Comparison of ENCODE assay signal across 14 cellular contexts in the genomic region with DNA sequence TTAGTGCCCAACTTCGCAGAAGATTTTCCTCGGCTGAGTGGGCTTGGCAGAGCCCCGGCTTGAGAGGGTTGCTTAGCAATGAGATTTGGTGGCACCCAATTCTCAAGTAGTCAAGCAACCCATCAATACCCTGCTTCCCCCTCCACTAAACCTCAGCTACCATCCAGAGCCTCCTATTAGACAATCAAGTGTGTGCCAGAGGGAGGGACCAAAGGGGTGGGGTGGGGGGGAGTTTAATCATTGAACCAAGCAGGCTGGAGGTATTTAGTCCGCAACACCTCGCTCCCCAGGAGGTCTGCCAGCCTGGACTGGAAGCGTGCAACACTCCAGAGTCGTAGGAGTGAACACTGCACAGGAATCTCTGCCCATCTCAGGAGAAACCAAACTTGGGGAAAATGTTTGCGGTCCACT. TPM values are rescaled to one million over a fixed set of nuclear protein-coding genes. Genes with fewer than 3 reads are reported as not detected.
DNase-seq lines count a peak whose midpoint lies in the region; ATAC-seq and TF ChIP-seq lines count a peak whose summit lies in the region.
"Had no signal": no experiment of that assay in that cellular context is flagged by ENCODE, and none has a peak within 500 bp of the region (broad histone marks: within the 10 kb centered on the region; RNA-seq: fewer than 3 reads in every experiment).

A gene with protein sequence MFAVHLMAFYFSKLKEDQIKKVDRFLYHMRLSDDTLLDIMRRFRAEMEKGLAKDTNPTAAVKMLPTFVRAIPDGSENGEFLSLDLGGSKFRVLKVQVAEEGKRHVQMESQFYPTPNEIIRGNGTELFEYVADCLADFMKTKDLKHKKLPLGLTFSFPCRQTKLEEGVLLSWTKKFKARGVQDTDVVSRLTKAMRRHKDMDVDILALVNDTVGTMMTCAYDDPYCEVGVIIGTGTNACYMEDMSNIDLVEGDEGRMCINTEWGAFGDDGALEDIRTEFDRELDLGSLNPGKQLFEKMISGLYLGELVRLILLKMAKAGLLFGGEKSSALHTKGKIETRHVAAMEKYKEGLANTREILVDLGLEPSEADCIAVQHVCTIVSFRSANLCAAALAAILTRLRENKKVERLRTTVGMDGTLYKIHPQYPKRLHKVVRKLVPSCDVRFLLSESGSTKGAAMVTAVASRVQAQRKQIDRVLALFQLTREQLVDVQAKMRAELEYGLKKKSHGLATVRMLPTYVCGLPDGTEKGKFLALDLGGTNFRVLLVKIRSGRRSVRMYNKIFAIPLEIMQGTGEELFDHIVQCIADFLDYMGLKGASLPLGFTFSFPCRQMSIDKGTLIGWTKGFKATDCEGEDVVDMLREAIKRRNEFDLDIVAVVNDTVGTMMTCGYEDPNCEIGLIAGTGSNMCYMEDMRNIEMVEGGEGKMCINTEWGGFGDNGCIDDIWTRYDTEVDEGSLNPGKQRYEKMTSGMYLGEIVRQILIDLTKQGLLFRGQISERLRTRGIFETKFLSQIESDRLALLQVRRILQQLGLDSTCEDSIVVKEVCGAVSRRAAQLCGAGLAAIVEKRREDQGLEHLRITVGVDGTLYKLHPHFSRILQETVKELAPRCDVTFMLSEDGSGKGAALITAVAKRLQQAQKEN (plus strand): TSS at position 292 of the 411 bp plus-strand sequence. CDS start 104 bp downstream, at position 396.

- H3K36me3 Mint-ChIP-seq in activated CD4-positive, alpha-beta T cell treated with anti-CD3 and anti-CD28 coated beads, Interleukin-2, amount 10 ng/mL, durations not matched to agents 7 days and 5 days (ENCODE audit: low read depth), result no peaks in the 10 kb centered on the region
- H3K36me3 Mint-ChIP-seq in chondrocyte (ENCODE audit: low read depth) (no peaks in the 10 kb centered on the region), HFFc6 (ENCODE audit: low read depth) (no peaks in the 10 kb centered on the region)
- H3K36me3 Mint-ChIP-seq: activated naive CD4-positive, alpha-beta T cell treated with anti-CD3 and anti-CD28 coated beads, Interleukin-2, amount 50 U/mL, for 24 hours had no signal

- POLR2A ChIA-PET in activated CD4-positive, alpha-beta T cell treated with anti-CD3 and anti-CD28 coated beads, Interleukin-2, amount 10 ng/mL, durations not matched to agents 7 days and 5 days (lab: Charles Lee), result no interaction called here

- H3K4me1 Mint-ChIP-seq in activated CD4-positive, alpha-beta T cell treated with anti-CD3 and anti-CD28 coated beads, Interleukin-2, amount 10 ng/mL, durations not matched to agents 7 days and 5 days, result peaks cover 56% of the 10 kb centered on the region
- H3K4me1 Mint-ChIP-seq in chondrocyte (ENCODE audit: low read depth), result peaks cover 36% of the 10 kb centered on the region
- peaks cover 62% of the 10 kb centered on the region for H3K4me1 Mint-ChIP-seq in HFFc6 (ENCODE audit: low read depth)

- peaks cover 14% of the 10 kb centered on the region for H3K4me1 ChIP-seq in mucosa of descending colon (ENCODE audit: low read depth)
- peaks cover 24% of the 10 kb centered on the region for H3K4me1 ChIP-seq in upper lobe of right lung
- H3K4me1 ChIP-seq: left ventricle myocardium inferior had no signal

- H3K27me3 Mint-ChIP-seq in activated CD4-positive, alpha-beta T cell treated with anti-CD3 and anti-CD28 coated beads, Interleukin-2, amount 10 ng/mL, durations not matched to agents 7 days and 5 days, result no peaks in the 10 kb centered on the region
- H3K27me3 Mint-ChIP-seq in chondrocyte (ENCODE audit: low read depth) (no peaks in the 10 kb centered on the region), HFFc6 (ENCODE audit: insufficient read depth) (no peaks in the 10 kb centered on the region)
- H3K27me3 Mint-ChIP-seq: activated naive CD4-positive, alpha-beta T cell treated with anti-CD3 and anti-CD28 coated beads, Interleukin-2, amount 50 U/mL, for 24 hours had no signal

- H3K4me3 Mint-ChIP-seq in activated CD4-positive, alpha-beta T cell treated with anti-CD3 and anti-CD28 coated beads, Interleukin-2, amount 10 ng/mL, durations not matched to agents 7 days and 5 days, result no peak within 1 kb of the TSS
- H3K4me3 Mint-ChIP-seq in chondrocyte (ENCODE audit: unreplicated experiment) (peak within 1 kb of the TSS; percentile 46), HFFc6 (no peak within 1 kb of the TSS)
- H3K4me3 Mint-ChIP-seq: activated naive CD4-positive, alpha-beta T cell treated with anti-CD3 and anti-CD28 coated beads, Interleukin-2, amount 50 U/mL, for 24 hours had no signal

- no peak within 1 kb of the TSS for H3K27ac ChIP-seq in upper lobe of right lung
- H3K27ac ChIP-seq: left ventricle myocardium inferior, suprapubic skin had no signal

- H3K27ac Mint-ChIP-seq in activated CD4-positive, alpha-beta T cell treated with anti-CD3 and anti-CD28 coated beads, Interleukin-2, amount 10 ng/mL, durations not matched to agents 7 days and 5 days, result peak within 1 kb of the TSS; percentile 41
- H3K27ac Mint-ChIP-seq in chondrocyte (ENCODE audit: unreplicated experiment), result peak within 1 kb of the TSS; percentile 75
- H3K27ac Mint-ChIP-seq in HFFc6, result no peak within 1 kb of the TSS; the same call in 1 of the 2 replicates
- H3K27ac Mint-ChIP-seq: activated naive CD4-positive, alpha-beta T cell treated with anti-CD3 and anti-CD28 coated beads, Interleukin-2, amount 50 U/mL, for 24 hours had no signal

- H3K27me3 ChIP-seq in upper lobe of right lung, result no peaks in the 10 kb centered on the region

- H3K4me3 ChIP-seq in mucosa of descending colon, result no peak within 1 kb of the TSS
- H3K4me3 ChIP-seq in upper lobe of right lung, result peak within 1 kb of the TSS; percentile 24
- H3K4me3 ChIP-seq: left ventricle myocardium inferior, suprapubic skin had no signal

- H3K36me3 ChIP-seq in mucosa of descending colon (ENCODE audit: low read depth) (no peaks in the 10 kb centered on the region), upper lobe of right lung (no peaks in the 10 kb centered on the region)
- H3K36me3 ChIP-seq: left ventricle myocardium inferior, suprapubic skin had no signal

- H3K9me3 ChIP-seq in mucosa of descending colon, result no peaks in the 10 kb centered on the region
- H3K9me3 ChIP-seq in upper lobe of right lung, result no peaks in the 10 kb centered on the region
- H3K9me3 ChIP-seq: left ventricle myocardium inferior, suprapubic skin had no signal

- ATAC-seq in mucosa of descending colon (no peak), upper lobe of right lung (peak; percentile 65)

- intact Hi-C loops in mucosa of descending colon (cut with DNase I, micrococcal nuclease) (no loop called here), upper lobe of right lung (cut with DNase I) (no loop called here)

- no peak for TF ChIP-seq CTCF in chondrocyte (IDR thresholded peaks at IDR 0.05)
- no peak for TF ChIP-seq CTCF in mucosa of descending colon (IDR thresholded peaks at IDR 0.05)
- TF ChIP-seq CTCF in upper lobe of right lung (IDR thresholded peaks at IDR 0.05), result no peak
- TF ChIP-seq CTCF in HFFc6 (IDR thresholded peaks at IDR 0.05), result no peak

- no peaks in the 10 kb centered on the region for H3K9me3 Mint-ChIP-seq in activated CD4-positive, alpha-beta T cell treated with anti-CD3 and anti-CD28 coated beads, Interleukin-2, amount 10 ng/mL, durations not matched to agents 7 days and 5 days
- H3K9me3 Mint-ChIP-seq in chondrocyte (ENCODE audit: low read depth), result no peaks in the 10 kb centered on the region
- no peaks in the 10 kb centered on the region for H3K9me3 Mint-ChIP-seq in HFFc6
- H3K9me3 Mint-ChIP-seq: activated naive CD4-positive, alpha-beta T cell treated with anti-CD3 and anti-CD28 coated beads, Interleukin-2, amount 50 U/mL, for 24 hours had no signal

- CTCF ChIA-PET in activated CD4-positive, alpha-beta T cell treated with anti-CD3 and anti-CD28 coated beads, Interleukin-2, amount 10 ng/mL, durations not matched to agents 7 days and 5 days (lab: Charles Lee), result interaction anchor here (1.0 to 1.2 kb wide), 4 partner anchors 10 to 232 kb away, joined by 3 read pairs; no protein-coding TSS in a partner anchor

- DNase-seq in activated CD4-positive, alpha-beta T cell treated with anti-CD3 and anti-CD28 coated beads, Interleukin-2, amount 10 ng/mL, durations not matched to agents 7 days and 5 days, result no peak
- no peak for DNase-seq in activated CD4-positive, alpha-beta T cell treated with anti-CD3 and anti-CD28 coated beads for 48 hours
- DNase-seq in chondrocyte (ENCODE audit: low spot score) (no peak), mucosa of descending colon (no peak), upper lobe of right lung (no peak), HFFc6 (no peak), SHP77 treated with DMSO at 0.1 percent for 48 hours (lab: John Stamatoyannopoulos, UW) (no peak), NCI-H510A treated with DMSO at 0.1 percent for 48 hours (lab: John Stamatoyannopoulos, UW) (no peak)
- DNase-seq: erythroblast, left ventricle myocardium inferior, NCI-H1417, RPMI8226 had no signal

RNA-seq across cellular contexts. Expression of the gene that starts here (rescaled TPM):
- total RNA-seq in activated CD4-positive, alpha-beta T cell treated with anti-CD3 and anti-CD28 coated beads, Interleukin-2, amount 10 ng/mL, durations not matched to agents 7 days and 5 days, result 10 to 100 TPM in 1 of 2 experiments, 1 to 10 TPM in 1; 10.0 to 10.9 TPM
- total RNA-seq in chondrocyte, result 0.24 to 4.0 TPM (median 3.8 TPM) in 3 replicates
- 10 to 100 TPM; 20.2 to 31.2 (median 23.9) TPM for total RNA-seq in mucosa of descending colon
- total RNA-seq in upper lobe of right lung, result 9.6 TPM
- total RNA-seq in HFFc6 (2021; fragmentation: NEBNext Ultra II Directional; extraction: Animal tissue kit (Norgen Biotek cat#: 25700)), result under 1 TPM; 0.09 to 0.54 (median 0.42) TPM
- total RNA-seq: left ventricle myocardium inferior had no signal
